Comparison of ENCODE assay signal across 8 cellular contexts in the genomic region with DNA sequence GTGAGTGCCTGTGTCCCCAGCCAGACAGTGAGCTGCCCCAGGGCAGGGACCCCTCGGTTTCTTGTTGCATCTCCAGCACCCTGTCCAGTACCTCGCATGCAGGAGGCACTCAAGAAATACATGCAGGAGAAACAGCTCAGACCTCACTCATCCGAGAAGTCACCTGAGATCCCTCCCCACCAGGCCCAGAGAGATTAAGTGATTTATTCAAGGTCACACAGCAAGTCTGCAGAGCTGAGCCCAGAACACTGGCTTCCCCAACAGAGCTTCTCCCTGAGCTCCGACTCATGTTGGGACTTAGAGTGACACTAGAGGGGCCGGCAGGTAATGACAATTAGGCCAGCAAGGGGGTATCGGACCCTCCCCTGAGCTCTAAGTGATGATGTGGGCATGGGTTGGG. TPM values are rescaled to one million over a fixed set of nuclear protein-coding genes. Genes with fewer than 3 reads are reported as not detected.
"Had no signal": no experiment of that assay in that cellular context is flagged by ENCODE, and none has a peak within 500 bp of the region (broad histone marks: within the 10 kb centered on the region; RNA-seq: fewer than 3 reads in every experiment).

No MANE protein-coding gene starts in this region.

- H2AFZ ChIP-seq: GM23248 had no signal

- H3K9ac ChIP-seq: GM23248 had no signal

- H3K36me3 Mint-ChIP-seq: IgD-negative memory B cell had no signal

- H3K9me3 Mint-ChIP-seq: H9 had no signal

- FAIRE-seq: H54 had no signal

- H3K4me3 Mint-ChIP-seq: H9, IgD-negative memory B cell had no signal

- H3K27ac Mint-ChIP-seq: H9 had no signal

- DNase-seq: GM23248, GOT3, H9, HCEC 1CT, KBM-7 had no signal

- H3K27ac ChIP-seq: GM23248 had no signal

- H3K4me3 ChIP-seq: GM23248 had no signal

RNA-seq across cellular contexts. Expression of a gene that starts 45.7 kb away (rescaled TPM):
- total RNA-seq: GM23248, H9, HT-29 had no signal
- polyA plus RNA-seq: GM23248, IgD-negative memory B cell had no signal
